Comparison of ENCODE assay signal across 27 cellular contexts in the genomic region with DNA sequence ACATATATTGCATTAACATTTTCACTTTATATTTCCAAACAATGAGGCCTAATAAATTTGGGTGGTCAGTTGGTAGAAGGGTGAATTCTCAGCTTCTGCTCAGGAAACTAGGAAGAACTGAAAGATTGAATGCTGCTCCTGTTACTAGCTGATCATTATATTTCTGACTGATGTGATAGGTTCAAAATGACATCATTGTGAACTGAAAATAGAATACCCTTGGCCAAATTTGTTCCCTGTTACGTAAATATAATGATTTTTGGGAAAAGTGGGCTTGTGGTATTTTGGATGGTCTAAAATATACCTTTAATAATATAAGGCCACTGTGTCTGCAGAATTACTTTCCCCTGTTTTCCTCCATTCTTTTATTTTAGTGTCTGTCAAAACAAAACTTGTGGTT. TPM values are rescaled to one million over a fixed set of nuclear protein-coding genes. Genes with fewer than 3 reads are reported as not detected.
DNase-seq lines count a peak whose midpoint lies in the region; ATAC-seq and TF ChIP-seq lines count a peak whose summit lies in the region.
"Had no signal": no experiment of that assay in that cellular context is flagged by ENCODE, and none has a peak within 500 bp of the region (broad histone marks: within the 10 kb centered on the region; RNA-seq: fewer than 3 reads in every experiment).

No MANE protein-coding gene starts in this region.

- peaks cover 32% of the 10 kb centered on the region for H3K79me2 ChIP-seq in H9 (ENCODE audit: insufficient read depth, low read length)

- peak overlapping the region; percentile 45 for H3K27ac Mint-ChIP-seq in CD4-positive, alpha-beta T cell
- H3K27ac Mint-ChIP-seq in H9 (no peak overlapping the region), brain (peak overlapping the region in 2 of 5 experiments; percentile 49 to 73), neural crest cell (ENCODE audit: unreplicated experiment) (no peak overlapping the region)
- H3K27ac Mint-ChIP-seq: activated CD4-positive, alpha-beta T cell treated with anti-CD3 and anti-CD28 coated beads for 36 hours; activated naive CD8-positive, alpha-beta T cell treated with anti-CD3 and anti-CD28 coated beads, Interleukin-2, amount 50 U/mL, for 24 hours had no signal

- no peaks in the 10 kb centered on the region for H3K9me3 ChIP-seq in CD4-positive, alpha-beta T cell (ENCODE audit: control insufficient read depth, low read length)
- H3K9me3 ChIP-seq in H9 (ENCODE audit: control insufficient read depth, low read depth, low read length) (no peaks in the 10 kb centered on the region), esophagus squamous epithelium (no peaks in the 10 kb centered on the region)
- H3K9me3 ChIP-seq: tibial nerve had no signal

- H3K4me1 ChIP-seq in H9 (ENCODE audit: insufficient read depth, low read length) (peaks cover 8% of the 10 kb centered on the region), esophagus squamous epithelium (peaks cover 7 to 42% (median 12%) of the 10 kb centered on the region in 3 donors)

- no peaks in the 10 kb centered on the region for H4K20me1 ChIP-seq in H9 (ENCODE audit: control insufficient read depth, insufficient read depth, insufficient read length)

- H2BK15ac ChIP-seq in H9 (ENCODE audit: low read depth, low read length), result no peak overlapping the region

- H3K27me3 Mint-ChIP-seq in CD4-positive, alpha-beta T cell, result peaks cover 32% of the 10 kb centered on the region
- H3K27me3 Mint-ChIP-seq in H9 (ENCODE audit: low read depth), result peaks cover 20% of the 10 kb centered on the region
- peaks cover 36% of the 10 kb centered on the region for H3K27me3 Mint-ChIP-seq in brain
- H3K27me3 Mint-ChIP-seq in neural crest cell (ENCODE audit: low read depth), result peaks cover 34% of the 10 kb centered on the region
- H3K27me3 Mint-ChIP-seq: effector memory CD8-positive, alpha-beta T cell had no signal

- H3K23me2 ChIP-seq in H9 (ENCODE audit: insufficient read length, low read depth, low read length, poor library complexity, severe bottlenecking), result peaks cover 10% of the 10 kb centered on the region

- peaks cover 11% of the 10 kb centered on the region for H3K27me3 ChIP-seq in CD4-positive, alpha-beta T cell (ENCODE audit: control insufficient read depth, insufficient read depth, low read length)
- no peaks in the 10 kb centered on the region for H3K27me3 ChIP-seq in H9 (ENCODE audit: insufficient read depth, low read length)
- peaks cover 0 to 20% (median 0%) of the 10 kb centered on the region in 4 donors for H3K27me3 ChIP-seq in esophagus squamous epithelium
- H3K27me3 ChIP-seq: tibial nerve had no signal

- TF ChIP-seq POLR2A in esophagus squamous epithelium (IDR thresholded peaks at IDR 0.05), result no peak

- H3K27ac ChIP-seq in CD4-positive, alpha-beta T cell (ENCODE audit: low read depth, low read length), result no peak overlapping the region
- H3K27ac ChIP-seq in H9 (ENCODE audit: insufficient read length, low read depth, low read length) (no peak overlapping the region), esophagus squamous epithelium (no peak overlapping the region)
- H3K27ac ChIP-seq: C4-2B had no signal

- no peak overlapping the region for H3K23ac ChIP-seq in H9 (ENCODE audit: insufficient read length, low read depth, low read length)

- H2BK20ac ChIP-seq in H9 (ENCODE audit: low read depth, low read length, poor library complexity, severe bottlenecking), result no peak overlapping the region

- no peak overlapping the region for H2BK120ac ChIP-seq in H9 (ENCODE audit: low read depth, low read length, poor library complexity, severe bottlenecking)

- no peak overlapping the region for H4K8ac ChIP-seq in H9 (replicated peaks; ENCODE audit: insufficient read length, low read depth, low read length)

- POLR2A ChIA-PET in CD4-positive, alpha-beta T cell (lab: Charles Lee), result interaction anchor here (0.8 to 3.1 kb wide), 3 partner anchors 9 to 21 kb away, joined by 4 to 22 read pairs (median 13); no protein-coding TSS in a partner anchor

- H2BK12ac ChIP-seq in H9 (ENCODE audit: insufficient read length, low read depth, low read length), result no peak overlapping the region

- H3K9ac ChIP-seq in H9 (ENCODE audit: extremely low read depth, insufficient read length, low read length), result no peak overlapping the region

- H3T11ph ChIP-seq in H9 (ENCODE audit: low read length), result no peak overlapping the region

- DNase-seq in CD4-positive, alpha-beta T cell, result no peak
- DNase-seq in H9 (no peak), neural crest cell (ENCODE audit: low read depth, low spot score) (no peak), pons (ENCODE audit: low spot score) (no peak), HK-2 (ENCODE audit: unreplicated experiment) (no peak), esophagus squamous epithelium (lab: John Stamatoyannopoulos, UW) (no peak)
- DNase-seq: activated CD4-positive, alpha-beta T cell treated with anti-CD3 and anti-CD28 coated beads for 36 hours; activated naive CD4-positive, alpha-beta T cell; activated naive CD8-positive, alpha-beta T cell treated with anti-CD3 and anti-CD28 coated beads, Interleukin-2, amount 50 U/mL, for 24 hours; caudate nucleus; cortex of kidney; DND-41; effector memory CD8-positive, alpha-beta T cell; hypothalamus; NCI-H1694; NCI-H446; NCI-H748 treated with DMSO at 0.1 percent for 48 hours; occipital lobe; Right ventricle myocardium superior; stimulated activated CD4-positive, alpha-beta T cell treated with anti-CD3 and anti-CD28 coated beads, Interleukin-4, amount 100 ng/mL, for 1 hour had no signal

- H2AK5ac ChIP-seq in H9 (ENCODE audit: insufficient read length, low read length), result no peak overlapping the region

- intact Hi-C loops in CD4-positive, alpha-beta T cell (cut with DNase I, micrococcal nuclease), result loop anchor here in 1 of 2 experiments (5.0 kb wide), 1 partner anchor 83 kb away; no protein-coding TSS in a partner anchor
- intact Hi-C loops in esophagus squamous epithelium (cut with DNase I), result loop anchor here (5.0 kb wide), 1 partner anchor 198 kb away; no protein-coding TSS in a partner anchor

- WGBS in H9 (ENCODE audit: extremely low coverage, insufficient read length, low lambda C conversion rate), result no CpG with 5 or more reads among the region's 1 CpG
- WGBS in esophagus squamous epithelium, 2 donors, result 78 to 84% methylated on average over 1 of the region's 1 CpG

- no peak for TF ChIP-seq CTCF in CD4-positive, alpha-beta T cell (IDR thresholded peaks at IDR 0.05)
- TF ChIP-seq CTCF in H9 (conservative IDR thresholded peaks at IDR 0.05) (no peak), brain (conservative IDR thresholded peaks at IDR 0.05) (no peak), neural crest cell (conservative IDR thresholded peaks at IDR 0.05) (no peak), esophagus squamous epithelium (IDR thresholded peaks at IDR 0.05) (no peak)

- H3K4me2 ChIP-seq in H9 (ENCODE audit: insufficient read depth, insufficient read length, low read length), result peak overlapping the region; percentile 57

- H3K9me3 Mint-ChIP-seq in CD4-positive, alpha-beta T cell, result no peaks in the 10 kb centered on the region
- no peaks in the 10 kb centered on the region; a peak in 1 of 5 replicates for H3K9me3 Mint-ChIP-seq in H9
- H3K9me3 Mint-ChIP-seq in brain, result peaks cover 0 to 4% (median 0%) of the 10 kb centered on the region in 5 experiments
- H3K9me3 Mint-ChIP-seq in neural crest cell, result no peaks in the 10 kb centered on the region
- H3K9me3 Mint-ChIP-seq: activated naive CD8-positive, alpha-beta T cell treated with anti-CD3 and anti-CD28 coated beads, Interleukin-2, amount 50 U/mL, for 24 hours; effector memory CD8-positive, alpha-beta T cell had no signal

- H2BK5ac ChIP-seq in H9 (ENCODE audit: insufficient read length, low read length), result no peak overlapping the region

- H3K18ac ChIP-seq in H9 (ENCODE audit: insufficient read length, low read depth, low read length), result no peak overlapping the region

- H4K5ac ChIP-seq in H9 (ENCODE audit: insufficient read length, low read depth, low read length), result no peak overlapping the region

- no peak overlapping the region for H3K56ac ChIP-seq in H9 (ENCODE audit: insufficient read length, low read depth, low read length)

- H4K91ac ChIP-seq in H9 (ENCODE audit: insufficient read length, low read depth, low read length), result no peak overlapping the region

- no peak overlapping the region for H3K4me3 ChIP-seq in esophagus squamous epithelium

- H3K4me3 Mint-ChIP-seq in CD4-positive, alpha-beta T cell, result peak overlapping the region; percentile 84
- H3K4me3 Mint-ChIP-seq in H9 (peak overlapping the region in 1 of 2 experiments; percentile 97; a peak in 3 of 5 replicates), brain (peak overlapping the region; percentile 88 to 98 (median 95)), neural crest cell (peak overlapping the region; percentile 90)
- H3K4me3 Mint-ChIP-seq: activated CD4-positive, alpha-beta T cell treated with anti-CD3 and anti-CD28 coated beads for 36 hours had no signal

- H3K36me3 ChIP-seq in esophagus squamous epithelium, result no peaks in the 10 kb centered on the region
- H3K36me3 ChIP-seq: tibial nerve had no signal

- H3K14ac ChIP-seq in H9 (ENCODE audit: insufficient read depth, low read length), result no peak overlapping the region

- ATAC-seq in CD4-positive, alpha-beta T cell (ENCODE audit: poor library complexity), result no peak
- ATAC-seq in HG03565 (IDR thresholded peaks at IDR 0.05; ENCODE audit: unreplicated experiment), result no peak
- ATAC-seq: activated CD4-positive, alpha-beta T cell treated with anti-CD3 and anti-CD28 coated beads for 36 hours; activated naive CD8-positive, alpha-beta T cell treated with anti-CD3 and anti-CD28 coated beads, Interleukin-2, amount 50 U/mL, for 24 hours; effector memory CD8-positive, alpha-beta T cell; left lobe of liver; Panc1; SK-N-SH treated with all-trans-retinoic acid at 6 μM for 48 hours had no signal

- H3K4me1 Mint-ChIP-seq in CD4-positive, alpha-beta T cell (ENCODE audit: low read depth), result peaks cover 36% of the 10 kb centered on the region
- H3K4me1 Mint-ChIP-seq in H9 (peaks cover 33 to 40% of the 10 kb centered on the region in 2 experiments), brain (peaks cover 43% of the 10 kb centered on the region), neural crest cell (peaks cover 18% of the 10 kb centered on the region)

- H2AFZ ChIP-seq in H9 (ENCODE audit: low read length), result no peak overlapping the region

- no peaks in the 10 kb centered on the region for H3K79me1 ChIP-seq in H9 (ENCODE audit: insufficient read depth, low read depth, low read length, poor library complexity, severe bottlenecking)

- no peak overlapping the region for H3K4ac ChIP-seq in H9 (ENCODE audit: low read depth, low read length)

- CTCF ChIA-PET in CD4-positive, alpha-beta T cell (lab: Charles Lee), result interaction anchor here (0.9 kb wide), 1 partner anchor 15 kb away, joined by 3 read pairs; no protein-coding TSS in a partner anchor

- H3K36me3 Mint-ChIP-seq in CD4-positive, alpha-beta T cell (ENCODE audit: low read depth), result peaks cover 5% of the 10 kb centered on the region
- no peaks in the 10 kb centered on the region for H3K36me3 Mint-ChIP-seq in H9 (ENCODE audit: insufficient read depth in 1 of 3, low read depth in 3 of 3)
- H3K36me3 Mint-ChIP-seq in brain, result no peaks in the 10 kb centered on the region
- H3K36me3 Mint-ChIP-seq in neural crest cell (ENCODE audit: low read depth), result no peaks in the 10 kb centered on the region

RNA-seq across cellular contexts. Expression of a gene that starts 2.8 kb away (rescaled TPM):
- 1 to 10 TPM; 1.9 to 3.7 TPM for total RNA-seq in CD4-positive, alpha-beta T cell
- 13.2 and 14.4 TPM in 2 replicates for total RNA-seq in H9 (2021)
- 30.5 TPM for polyA plus RNA-seq in brain (ENCODE audit: insufficient read depth, low read depth, low replicate concordance)
- 5.5 and 6.1 TPM in 2 replicates for total RNA-seq in neural crest cell
- total RNA-seq in esophagus squamous epithelium, result 10 to 100 TPM in 1 of 4 donors, 1 to 10 TPM in 3; 2.9 to 12.0 (median 5.7) TPM
